ENCODE assay signal across 1 cellular context in the genomic region with DNA sequence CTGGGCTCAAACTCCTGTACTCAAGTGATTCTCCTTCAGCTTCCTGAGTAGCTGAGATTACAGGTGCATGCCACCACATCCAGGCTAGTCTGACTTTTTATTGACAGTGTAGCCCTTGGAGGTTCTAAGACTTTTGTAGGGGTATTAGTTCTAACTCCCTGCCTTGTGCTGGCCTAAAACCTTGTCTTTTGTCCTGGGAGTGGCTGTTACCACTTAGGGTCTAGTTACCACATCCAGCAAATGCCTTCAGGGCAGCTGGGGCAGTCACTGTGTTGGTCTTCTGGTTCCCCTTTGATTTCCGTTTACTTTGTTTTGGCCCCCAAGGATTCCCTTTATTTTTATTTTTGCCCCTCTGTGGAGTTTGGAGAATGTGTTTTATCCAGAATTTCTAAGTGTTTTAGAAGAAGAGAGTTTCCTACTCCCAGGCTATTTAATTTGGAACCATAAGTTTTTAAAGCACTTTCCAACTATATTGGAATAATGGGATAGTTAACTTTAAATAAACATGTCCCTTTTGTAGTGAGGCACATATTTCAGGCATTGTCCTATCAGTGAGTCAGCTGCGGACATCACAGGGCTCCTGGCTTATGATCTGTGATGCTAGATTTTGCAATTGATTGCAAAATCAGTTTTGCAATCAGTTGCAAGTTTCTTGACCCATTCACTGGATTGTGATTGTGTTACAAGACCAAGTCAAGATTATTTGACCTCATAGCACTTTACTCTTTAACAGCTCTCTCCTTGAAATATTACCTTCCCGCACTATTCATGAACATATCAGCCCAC.
TF ChIP-seq lines count a peak whose summit lies in the region.

No MANE protein-coding gene starts in this region.

TF ChIP-seq in A549, 52 proteins besides CTCF, POLR2A, EP300 and RAD21 (continued from another document):
- TF ChIP-seq BHLHE40 (IDR thresholded peaks at IDR 0.05; ENCODE audit: low read depth, low read length): no peak
- TF ChIP-seq ZFP36 (IDR thresholded peaks at IDR 0.05; ENCODE audit: borderline replicate concordance, partially characterized antibody): no peak
- TF ChIP-seq TFCP2L1 (CRISPR knock-in tag; IDR thresholded peaks at IDR 0.05): no peak
- no peak for TF ChIP-seq ZSCAN20 (CRISPR knock-in tag; IDR thresholded peaks at IDR 0.05)
- no peak for TF ChIP-seq CBX8 (IDR thresholded peaks at IDR 0.05)
- TF ChIP-seq POLR2AphosphoS2 (conservative IDR thresholded peaks at IDR 0.05; ENCODE audit: low read length): no peak
- TF ChIP-seq, protein P1, sequence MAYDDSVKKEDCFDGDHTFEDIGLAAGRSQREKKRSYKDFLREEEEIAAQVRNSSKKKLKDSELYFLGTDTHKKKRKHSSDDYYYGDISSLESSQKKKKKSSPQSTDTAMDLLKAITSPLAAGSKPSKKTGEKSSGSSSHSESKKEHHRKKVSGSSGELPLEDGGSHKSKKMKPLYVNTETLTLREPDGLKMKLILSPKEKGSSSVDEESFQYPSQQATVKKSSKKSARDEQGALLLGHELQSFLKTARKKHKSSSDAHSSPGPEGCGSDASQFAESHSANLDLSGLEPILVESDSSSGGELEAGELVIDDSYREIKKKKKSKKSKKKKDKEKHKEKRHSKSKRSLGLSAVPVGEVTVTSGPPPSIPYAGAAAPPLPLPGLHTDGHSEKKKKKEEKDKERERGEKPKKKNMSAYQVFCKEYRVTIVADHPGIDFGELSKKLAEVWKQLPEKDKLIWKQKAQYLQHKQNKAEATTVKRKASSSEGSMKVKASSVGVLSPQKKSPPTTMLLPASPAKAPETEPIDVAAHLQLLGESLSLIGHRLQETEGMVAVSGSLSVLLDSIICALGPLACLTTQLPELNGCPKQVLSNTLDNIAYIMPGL (CRISPR knock-in tag; IDR thresholded peaks at IDR 0.05; ENCODE audit: borderline replicate concordance): no peak
- no peak for TF ChIP-seq EHMT2 (IDR thresholded peaks at IDR 0.05; ENCODE audit: low read depth)
- TF ChIP-seq KDM1A (IDR thresholded peaks at IDR 0.05; ENCODE audit: low read depth): no peak
- TF ChIP-seq NFE2L2 (conservative IDR thresholded peaks at IDR 0.05; ENCODE audit: low read length): no peak
- TF ChIP-seq ZC3H11A (IDR thresholded peaks at IDR 0.05): no peak
- TF ChIP-seq JUNB (IDR thresholded peaks at IDR 0.05): peak; percentile 86
- TF ChIP-seq, protein P2, sequence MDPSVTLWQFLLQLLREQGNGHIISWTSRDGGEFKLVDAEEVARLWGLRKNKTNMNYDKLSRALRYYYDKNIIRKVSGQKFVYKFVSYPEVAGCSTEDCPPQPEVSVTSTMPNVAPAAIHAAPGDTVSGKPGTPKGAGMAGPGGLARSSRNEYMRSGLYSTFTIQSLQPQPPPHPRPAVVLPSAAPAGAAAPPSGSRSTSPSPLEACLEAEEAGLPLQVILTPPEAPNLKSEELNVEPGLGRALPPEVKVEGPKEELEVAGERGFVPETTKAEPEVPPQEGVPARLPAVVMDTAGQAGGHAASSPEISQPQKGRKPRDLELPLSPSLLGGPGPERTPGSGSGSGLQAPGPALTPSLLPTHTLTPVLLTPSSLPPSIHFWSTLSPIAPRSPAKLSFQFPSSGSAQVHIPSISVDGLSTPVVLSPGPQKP (IDR thresholded peaks at IDR 0.05; ENCODE audit: low read depth, low read length): no peak
- TF ChIP-seq, protein P3, sequence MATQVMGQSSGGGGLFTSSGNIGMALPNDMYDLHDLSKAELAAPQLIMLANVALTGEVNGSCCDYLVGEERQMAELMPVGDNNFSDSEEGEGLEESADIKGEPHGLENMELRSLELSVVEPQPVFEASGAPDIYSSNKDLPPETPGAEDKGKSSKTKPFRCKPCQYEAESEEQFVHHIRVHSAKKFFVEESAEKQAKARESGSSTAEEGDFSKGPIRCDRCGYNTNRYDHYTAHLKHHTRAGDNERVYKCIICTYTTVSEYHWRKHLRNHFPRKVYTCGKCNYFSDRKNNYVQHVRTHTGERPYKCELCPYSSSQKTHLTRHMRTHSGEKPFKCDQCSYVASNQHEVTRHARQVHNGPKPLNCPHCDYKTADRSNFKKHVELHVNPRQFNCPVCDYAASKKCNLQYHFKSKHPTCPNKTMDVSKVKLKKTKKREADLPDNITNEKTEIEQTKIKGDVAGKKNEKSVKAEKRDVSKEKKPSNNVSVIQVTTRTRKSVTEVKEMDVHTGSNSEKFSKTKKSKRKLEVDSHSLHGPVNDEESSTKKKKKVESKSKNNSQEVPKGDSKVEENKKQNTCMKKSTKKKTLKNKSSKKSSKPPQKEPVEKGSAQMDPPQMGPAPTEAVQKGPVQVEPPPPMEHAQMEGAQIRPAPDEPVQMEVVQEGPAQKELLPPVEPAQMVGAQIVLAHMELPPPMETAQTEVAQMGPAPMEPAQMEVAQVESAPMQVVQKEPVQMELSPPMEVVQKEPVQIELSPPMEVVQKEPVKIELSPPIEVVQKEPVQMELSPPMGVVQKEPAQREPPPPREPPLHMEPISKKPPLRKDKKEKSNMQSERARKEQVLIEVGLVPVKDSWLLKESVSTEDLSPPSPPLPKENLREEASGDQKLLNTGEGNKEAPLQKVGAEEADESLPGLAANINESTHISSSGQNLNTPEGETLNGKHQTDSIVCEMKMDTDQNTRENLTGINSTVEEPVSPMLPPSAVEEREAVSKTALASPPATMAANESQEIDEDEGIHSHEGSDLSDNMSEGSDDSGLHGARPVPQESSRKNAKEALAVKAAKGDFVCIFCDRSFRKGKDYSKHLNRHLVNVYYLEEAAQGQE (IDR thresholded peaks at IDR 0.05): no peak
- TF ChIP-seq HDAC2 (IDR thresholded peaks at IDR 0.05): no peak
- TF ChIP-seq RCOR1 (IDR thresholded peaks at IDR 0.05; ENCODE audit: low read depth, low read length): no peak
- TF ChIP-seq TP53 (CRISPR knock-in tag; IDR thresholded peaks at IDR 0.05): no peak
- TF ChIP-seq MAFK (IDR thresholded peaks at IDR 0.05; ENCODE audit: partially characterized antibody): no peak
- TF ChIP-seq, protein P4, sequence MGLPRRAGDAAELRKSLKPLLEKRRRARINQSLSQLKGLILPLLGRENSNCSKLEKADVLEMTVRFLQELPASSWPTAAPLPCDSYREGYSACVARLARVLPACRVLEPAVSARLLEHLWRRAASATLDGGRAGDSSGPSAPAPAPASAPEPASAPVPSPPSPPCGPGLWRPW (IDR thresholded peaks at IDR 0.05): peak; percentile 100
- TF ChIP-seq MYC (IDR thresholded peaks at IDR 0.05; ENCODE audit: borderline replicate concordance, low read length): no peak
- no peak for TF ChIP-seq NR3C1 (IDR thresholded peaks at IDR 0.05)
- TF ChIP-seq HOXB13 (CRISPR knock-in tag; IDR thresholded peaks at IDR 0.05; ENCODE audit: low read depth): no peak
- no peak for TF ChIP-seq EHF (CRISPR knock-in tag; IDR thresholded peaks at IDR 0.05)
- TF ChIP-seq RFX5 (IDR thresholded peaks at IDR 0.05): no peak
- TF ChIP-seq SREBF2 (IDR thresholded peaks at IDR 0.05): no peak
- TF ChIP-seq HOXA7 (CRISPR knock-in tag; IDR thresholded peaks at IDR 0.05): no peak
- TF ChIP-seq CBX2 (IDR thresholded peaks at IDR 0.05; ENCODE audit: borderline replicate concordance, low read depth): no peak
- TF ChIP-seq, protein P5, sequence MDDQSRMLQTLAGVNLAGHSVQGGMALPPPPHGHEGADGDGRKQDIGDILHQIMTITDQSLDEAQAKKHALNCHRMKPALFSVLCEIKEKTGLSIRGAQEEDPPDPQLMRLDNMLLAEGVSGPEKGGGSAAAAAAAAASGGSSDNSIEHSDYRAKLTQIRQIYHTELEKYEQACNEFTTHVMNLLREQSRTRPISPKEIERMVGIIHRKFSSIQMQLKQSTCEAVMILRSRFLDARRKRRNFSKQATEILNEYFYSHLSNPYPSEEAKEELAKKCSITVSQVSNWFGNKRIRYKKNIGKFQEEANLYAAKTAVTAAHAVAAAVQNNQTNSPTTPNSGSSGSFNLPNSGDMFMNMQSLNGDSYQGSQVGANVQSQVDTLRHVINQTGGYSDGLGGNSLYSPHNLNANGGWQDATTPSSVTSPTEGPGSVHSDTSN (IDR thresholded peaks at IDR 0.05): no peak
- TF ChIP-seq GATA3 (IDR thresholded peaks at IDR 0.05; ENCODE audit: borderline replicate concordance): peak; percentile 54; the same call in 1 of the 2 replicates
- TF ChIP-seq, protein P6, sequence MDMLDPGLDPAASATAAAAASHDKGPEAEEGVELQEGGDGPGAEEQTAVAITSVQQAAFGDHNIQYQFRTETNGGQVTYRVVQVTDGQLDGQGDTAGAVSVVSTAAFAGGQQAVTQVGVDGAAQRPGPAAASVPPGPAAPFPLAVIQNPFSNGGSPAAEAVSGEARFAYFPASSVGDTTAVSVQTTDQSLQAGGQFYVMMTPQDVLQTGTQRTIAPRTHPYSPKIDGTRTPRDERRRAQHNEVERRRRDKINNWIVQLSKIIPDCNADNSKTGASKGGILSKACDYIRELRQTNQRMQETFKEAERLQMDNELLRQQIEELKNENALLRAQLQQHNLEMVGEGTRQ (IDR thresholded peaks at IDR 0.05): no peak
- TF ChIP-seq, protein P7, sequence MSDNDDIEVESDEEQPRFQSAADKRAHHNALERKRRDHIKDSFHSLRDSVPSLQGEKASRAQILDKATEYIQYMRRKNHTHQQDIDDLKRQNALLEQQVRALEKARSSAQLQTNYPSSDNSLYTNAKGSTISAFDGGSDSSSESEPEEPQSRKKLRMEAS (IDR thresholded peaks at IDR 0.05): no peak
